In genomic region chr17:19464033-19465026, GRCh38 we compare ENCODE assay signal across 1 cellular context.
TF ChIP-seq lines count a peak whose summit lies in the region.

No MANE protein-coding gene starts in this region.

TF ChIP-seq in HepG2, 621 proteins besides CTCF, POLR2A, EP300 and RAD21 (continued from another document):
- TF ChIP-seq MNT (IDR thresholded peaks at IDR 0.05) = peak; percentile 83
